ENCODE assay signal across 6 cellular contexts in the genomic region with DNA sequence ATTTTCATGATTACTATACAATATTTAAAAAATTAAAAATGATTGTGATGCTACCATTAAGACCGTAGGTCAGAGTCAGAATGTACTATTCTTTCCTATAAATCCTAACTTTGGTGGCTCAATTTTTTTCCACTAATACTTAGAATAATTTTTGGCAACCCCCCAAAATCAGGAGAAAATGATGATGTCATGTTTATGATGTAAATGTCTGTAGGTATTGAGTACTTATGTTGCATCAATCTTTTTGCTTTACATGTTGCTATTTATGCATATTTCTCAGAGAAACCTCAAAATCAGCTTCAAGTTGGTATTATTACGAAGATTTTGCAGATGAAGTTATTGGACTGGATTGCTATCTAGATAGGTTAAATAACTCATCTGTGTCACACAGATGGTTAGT.
"Had no signal": no experiment of that assay in that cellular context is flagged by ENCODE, and none has a peak within 500 bp of the region (broad histone marks: within the 10 kb centered on the region; RNA-seq: fewer than 3 reads in every experiment).

No MANE protein-coding gene starts in this region.

- DNase-seq: IMR-90, KBM-7, KG1 had no signal

- H3K9ac ChIP-seq: KMS-11 had no signal

- FAIRE-seq: HTR-8/SVneo had no signal

- H3K4me2 ChIP-seq: KMS-11 had no signal

- H3K27ac ChIP-seq: HL-60, KMS-11 had no signal
